In the genomic region with DNA sequence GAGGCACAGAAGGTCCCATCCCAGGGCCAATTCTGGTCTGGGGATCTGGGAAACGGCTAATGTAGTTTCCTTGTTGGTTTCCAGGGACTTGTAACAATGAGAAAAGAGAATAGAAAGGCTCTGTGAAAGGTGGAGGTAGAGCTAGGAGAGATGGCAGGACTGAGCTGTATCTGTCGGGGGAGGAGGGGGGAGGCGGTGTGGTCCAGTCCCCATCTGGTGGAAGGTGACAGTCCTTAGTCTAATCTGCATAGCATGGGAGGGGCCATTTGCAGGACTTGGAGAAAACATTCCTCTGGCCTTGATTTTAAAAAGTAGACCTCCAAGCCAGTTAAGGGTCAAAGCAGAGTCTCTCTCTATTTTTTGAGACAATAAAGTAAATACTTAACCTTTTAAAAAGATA, we compare ENCODE assay signal across 33 cellular contexts.
"Had no signal": no experiment of that assay in that cellular context is flagged by ENCODE, and none has a peak within 500 bp of the region (broad histone marks: within the 10 kb centered on the region; RNA-seq: fewer than 3 reads in every experiment).

No MANE protein-coding gene starts in this region.

- H3K4me3 ChIP-seq: ascending aorta, cardiac muscle cell, Peyer's patch, SJSA1 had no signal

- H3K36me3 Mint-ChIP-seq: activated CD8-positive, alpha-beta memory T cell treated with anti-CD3 and anti-CD28 coated beads, Interleukin-2, amount 10 ng/mL, durations not matched to agents 7 days and 5 days; activated naive CD8-positive, alpha-beta T cell treated with anti-CD3 and anti-CD28 coated beads, Interleukin-2, amount 10 ng/mL, durations not matched to agents 7 days and 5 days had no signal

- H3K4me3 Mint-ChIP-seq: activated B cell treated with CpG ODN at 0.5 μM for 24 hours; activated CD4-positive, alpha-beta memory T cell treated with anti-CD3 and anti-CD28 coated beads, Interleukin-2, amount 10 ng/mL, durations not matched to agents 7 days and 5 days; activated CD8-positive, alpha-beta memory T cell treated with anti-CD3 and anti-CD28 coated beads, Interleukin-2, amount 10 ng/mL, durations not matched to agents 7 days and 5 days; activated naive CD8-positive, alpha-beta T cell treated with anti-CD3 and anti-CD28 coated beads, Interleukin-2, amount 10 ng/mL, durations not matched to agents 7 days and 5 days; central memory CD8-positive, alpha-beta T cell; T-helper 1 cell treated with Interleukin-12 subunit alpha and Interleukin-12 subunit beta and Interleukin-4 antibody, amounts not matched to agents 30 μg/mL and 1 μg/mL, for 36 hours; T-helper 2 cell treated with Interferon-gamma antibody and Interleukin-4, amounts not matched to agents 5 μg/mL and 100 μg/mL, for 36 hours had no signal

- H3K9ac ChIP-seq: SK-N-SH had no signal

- H3K27me3 ChIP-seq: ascending aorta, cardiac muscle cell, Peyer's patch had no signal

- H3K4me1 ChIP-seq: ascending aorta, Peyer's patch, SJSA1 had no signal

- H3K36me3 ChIP-seq: ascending aorta, cardiac muscle cell, Peyer's patch, SJSA1 had no signal

- H3K9me3 Mint-ChIP-seq: activated B cell treated with CpG ODN at 0.5 μM for 24 hours; activated CD4-positive, alpha-beta memory T cell treated with anti-CD3 and anti-CD28 coated beads, Interleukin-2, amount 10 ng/mL, durations not matched to agents 7 days and 5 days; activated naive CD8-positive, alpha-beta T cell treated with anti-CD3 and anti-CD28 coated beads, Interleukin-2, amount 10 ng/mL, durations not matched to agents 7 days and 5 days; central memory CD8-positive, alpha-beta T cell; T-helper 1 cell treated with Interleukin-12 subunit alpha and Interleukin-12 subunit beta and Interleukin-4 antibody, amounts not matched to agents 30 μg/mL and 1 μg/mL, for 36 hours; T-helper 2 cell treated with Interferon-gamma antibody and Interleukin-4, amounts not matched to agents 5 μg/mL and 100 μg/mL, for 36 hours had no signal

- H3K4me1 Mint-ChIP-seq: activated B cell treated with CpG ODN at 0.5 μM for 24 hours; activated CD4-positive, alpha-beta memory T cell treated with anti-CD3 and anti-CD28 coated beads, Interleukin-2, amount 10 ng/mL, durations not matched to agents 7 days and 5 days; activated CD8-positive, alpha-beta memory T cell treated with anti-CD3 and anti-CD28 coated beads, Interleukin-2, amount 10 ng/mL, durations not matched to agents 7 days and 5 days; activated naive CD8-positive, alpha-beta T cell treated with anti-CD3 and anti-CD28 coated beads, Interleukin-2, amount 10 ng/mL, durations not matched to agents 7 days and 5 days; central memory CD8-positive, alpha-beta T cell had no signal

- H3K27me3 Mint-ChIP-seq: activated B cell treated with CpG ODN at 0.5 μM for 24 hours had no signal

- H3K9me3 ChIP-seq: ascending aorta, Peyer's patch, SJSA1, SK-N-SH had no signal

- H3K27ac ChIP-seq: ascending aorta, cardiac muscle cell, Peyer's patch, SJSA1 had no signal

- H3K27ac Mint-ChIP-seq: activated B cell treated with CpG ODN at 0.5 μM for 24 hours; activated CD4-positive, alpha-beta memory T cell treated with anti-CD3 and anti-CD28 coated beads, Interleukin-2, amount 10 ng/mL, durations not matched to agents 7 days and 5 days; activated CD8-positive, alpha-beta memory T cell treated with anti-CD3 and anti-CD28 coated beads, Interleukin-2, amount 10 ng/mL, durations not matched to agents 7 days and 5 days; activated naive CD8-positive, alpha-beta T cell treated with anti-CD3 and anti-CD28 coated beads, Interleukin-2, amount 10 ng/mL, durations not matched to agents 7 days and 5 days; T-helper 1 cell treated with Interleukin-12 subunit alpha and Interleukin-12 subunit beta and Interleukin-4 antibody, amounts not matched to agents 30 μg/mL and 1 μg/mL, for 36 hours; T-helper 2 cell treated with Interferon-gamma antibody and Interleukin-4, amounts not matched to agents 5 μg/mL and 100 μg/mL, for 36 hours had no signal

- DNase-seq: activated B cell treated with CpG ODN at 0.5 μM for 24 hours; activated CD4-positive, alpha-beta memory T cell treated with anti-CD3 and anti-CD28 coated beads, Interleukin-2, amount 10 ng/mL, durations not matched to agents 7 days and 5 days; activated CD4-positive, alpha-beta T cell treated with anti-CD3 and anti-CD28 coated beads for 4 hours; activated CD4-positive, CD25-positive, alpha-beta regulatory T cell treated with anti-CD3 and anti-CD28 coated beads, Interleukin-2, amount 50 U/mL, for 72 hours; activated CD8-positive, alpha-beta memory T cell treated with anti-CD3 and anti-CD28 coated beads for 24 hours; activated CD8-positive, alpha-beta memory T cell treated with anti-CD3 and anti-CD28 coated beads, Interleukin-2, amount 10 ng/mL, durations not matched to agents 7 days and 5 days; activated CD8-positive, alpha-beta memory T cell treated with anti-CD3 and anti-CD28 coated beads, Interleukin-2, amount 50 U/mL, for 48 hours; activated effector memory CD4-positive, alpha-beta T cell treated with Interleukin-2 at 50 U/mL for 16 hours; activated naive CD4-positive, alpha-beta T cell treated with anti-CD3 and anti-CD28 coated beads, Interleukin-2, amount 50 U/mL, for 16 hours; activated naive CD8-positive, alpha-beta T cell treated with anti-CD3 and anti-CD28 coated beads, Interleukin-2, amount 10 ng/mL, durations not matched to agents 7 days and 5 days; activated T-cell treated with anti-CD3 and anti-CD28 coated beads, Interleukin-2, amount 50 U/mL, for 48 hours; amygdala; NCI-H1105; NCI-H1417 treated with DMSO at 0.1 percent for 48 hours; NCI-H187 treated with DMSO at 0.1 percent for 48 hours; NCI-H2081; NCI-H2171 treated with DMSO at 0.1 percent for 48 hours; NCI-H2227 treated with DMSO at 0.1 percent for 48 hours; NCI-H446; NCI-H510A treated with DMSO at 0.1 percent for 48 hours; NCI-H526 treated with DMSO at 0.1 percent for 48 hours; NK-92 treated with Interleukin-12 subunit alpha and Interleukin-12 subunit beta, amount 100 ng/mL, for 24 hours; PC-3; Peyer's patch; RPMI8226; SHP77 treated with DMSO at 0.1 percent for 48 hours; SK-N-SH had no signal
